ENCODE assay signal across 9 cellular contexts in the genomic region with DNA sequence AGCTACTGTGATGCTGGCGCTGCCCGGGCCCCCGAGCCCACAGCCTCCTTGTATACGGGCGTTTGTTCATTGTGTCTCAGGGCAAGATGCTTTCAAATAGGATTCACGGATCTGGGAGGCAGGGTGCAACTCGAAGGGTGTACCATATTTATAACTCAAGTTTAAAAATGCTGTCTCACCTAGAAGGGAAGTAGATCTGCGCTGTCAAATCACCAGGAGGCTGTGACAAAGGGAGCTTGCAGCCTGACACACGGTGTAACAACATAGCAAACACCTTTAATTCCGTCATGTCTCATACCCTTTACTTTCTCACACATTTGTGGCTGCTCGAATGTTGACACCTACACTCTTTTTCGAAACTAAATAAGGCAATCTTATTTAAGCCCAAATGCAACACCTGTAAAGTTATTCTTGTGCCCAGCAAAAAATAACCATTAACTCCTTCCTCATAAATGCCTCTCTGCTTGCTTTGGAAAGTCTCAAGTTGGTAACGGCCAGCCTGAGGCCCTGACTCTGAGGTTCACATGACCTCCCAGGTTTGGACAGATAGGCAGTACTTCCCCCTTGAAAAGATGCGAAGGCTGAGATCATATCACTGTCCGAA. TPM values are rescaled to one million over a fixed set of nuclear protein-coding genes. Genes with fewer than 3 reads are reported as not detected.
A peak's percentile ranks its signal among the peaks of the same experiment; 100 is the strongest.
DNase-seq lines count a peak whose midpoint lies in the region; ATAC-seq and TF ChIP-seq lines count a peak whose summit lies in the region.
"Had no signal": no experiment of that assay in that cellular context is flagged by ENCODE, and none has a peak within 500 bp of the region (broad histone marks: within the 10 kb centered on the region; RNA-seq: fewer than 3 reads in every experiment).

No MANE protein-coding gene starts in this region.

- H3K4me3 Mint-ChIP-seq in nephron, result peak overlapping the region; percentile 58 to 81 (median 73)

- H3K4me1 ChIP-seq in duodenal mucosa (ENCODE audit: control insufficient read depth in 1 of 2, insufficient read depth in 2 of 2, low read length in 2 of 2), result no peaks in the 10 kb centered on the region

- H3K9me3 ChIP-seq in MG63, result no peaks in the 10 kb centered on the region
- no peaks in the 10 kb centered on the region for H3K9me3 ChIP-seq in duodenal mucosa (ENCODE audit: control insufficient read depth in 1 of 2, low read length in 2 of 2)

- no peak for TF ChIP-seq CTCF in nephron (IDR thresholded peaks at IDR 0.05; ENCODE audit: unreplicated experiment in 3 of 3)

- intact Hi-C loops in left colon (cut with DNase I, micrococcal nuclease), result no loop called here

- ATAC-seq in HG03342 (IDR thresholded peaks at IDR 0.05; ENCODE audit: unreplicated experiment) (no peak), left colon (no peak)
- ATAC-seq: HCT116 had no signal

- H3K36me3 Mint-ChIP-seq in nephron (ENCODE audit: low read depth), result peaks cover 23% of the 10 kb centered on the region

- peaks cover 96% of the 10 kb centered on the region for H3K4me1 Mint-ChIP-seq in nephron

- H3K36me3 ChIP-seq in MG63 (peaks cover 11% of the 10 kb centered on the region), duodenal mucosa (ENCODE audit: control insufficient read depth in 1 of 2, insufficient read depth in 2 of 2, low read length in 2 of 2) (no peaks in the 10 kb centered on the region)

- in situ Hi-C loops in ACHN (cut with HindIII; ENCODE audit: low pct_ligation_motif_present, low pct_unique_long_range_greater_than_20kb, low sequenced_read_pairs), result no loop called here

- no peak overlapping the region for H3K9ac ChIP-seq in duodenal mucosa (ENCODE audit: low read depth in 1 of 2, low read length in 2 of 2)

- H3K4me3 ChIP-seq in MG63 (peak overlapping the region; percentile 11), duodenal mucosa (ENCODE audit: low read depth in 1 of 2, low read length in 2 of 2) (peak overlapping the region in 1 of 2 donors; percentile 0)

- peak overlapping the region; percentile 15 for H3K27ac ChIP-seq in duodenal mucosa (ENCODE audit: low read depth, low read length)

- peak overlapping the region; percentile 98 to 99 (median 99) for H3K27ac Mint-ChIP-seq in nephron

- H3K27me3 ChIP-seq in MG63, result no peaks in the 10 kb centered on the region
- H3K27me3 ChIP-seq in duodenal mucosa (ENCODE audit: control insufficient read depth in 1 of 2, insufficient read depth in 2 of 2, low read length in 2 of 2), result peaks cover 26 to 29% of the 10 kb centered on the region in 2 donors

- peaks cover 4% of the 10 kb centered on the region for H3K27me3 Mint-ChIP-seq in nephron (ENCODE audit: low read depth)

- H3K9me3 Mint-ChIP-seq in nephron, result no peaks in the 10 kb centered on the region

- DNase-seq in ACHN, result peak; percentile 36
- DNase-seq in MG63, result no peak
- DNase-seq in OCI-M2 (lab: John Stamatoyannopoulos, UW; ENCODE audit: unreplicated experiment), result no peak
- no peak for DNase-seq in RPMI8226
- no peak for DNase-seq in left colon

RNA-seq across cellular contexts. Expression of gene ZEB2, which starts 11.7 kb away (rescaled TPM):
- total RNA-seq in MG63 (2014; rRNA removed; shearing (Covaris generic); ENCODE audit: low replicate concordance), result 13.3 and 35.1 TPM in 2 replicates
- 10 to 100 TPM; 15.4 to 41.1 TPM for total RNA-seq in left colon
